8 cellular contexts compared by ENCODE assay signal in genomic region chr10:6401562-6402348, GRCh38.
DNase-seq lines count a peak whose midpoint lies in the region; ATAC-seq and TF ChIP-seq lines count a peak whose summit lies in the region.

No MANE protein-coding gene starts in this region.

- H3K27me3 Mint-ChIP-seq in nephron progenitor cell (ENCODE audit: low read depth, poor library complexity) = peaks cover 38% of the 10 kb centered on the region

- in situ Hi-C loops in Caki2 (cut with HindIII; ENCODE audit: low pct_unique_long_range_greater_than_20kb, low sequenced_read_pairs) = no loop called here

- no peak for TF ChIP-seq EP300 in Ishikawa (IDR thresholded peaks at IDR 0.05; ENCODE audit: borderline replicate concordance)

- intact Hi-C loops in tibial artery (cut with DNase I; ENCODE audit: low total_unique reads) = loop anchor here (2.0 to 5.0 kb wide), 2 partner anchors 199 to 291 kb away; partner anchors contain the start of gene PFKFB3

- no peaks in the 10 kb centered on the region for H3K9me3 Mint-ChIP-seq in nephron progenitor cell

- no peaks in the 10 kb centered on the region for H3K36me3 Mint-ChIP-seq in nephron progenitor cell (ENCODE audit: low read depth)

- peak overlapping the region; percentile 35 to 42 for H3K4me3 ChIP-seq in foreskin fibroblast (ENCODE audit: low read depth in 1 of 2, low read length in 2 of 2)
- H3K4me3 ChIP-seq in tibial artery = peak overlapping the region; percentile 40 to 45

- H3K9me3 ChIP-seq in tibial artery = no peaks in the 10 kb centered on the region

- no peaks in the 10 kb centered on the region for H3K36me3 ChIP-seq in tibial artery

- peaks cover 28% of the 10 kb centered on the region for H3K4me1 Mint-ChIP-seq in nephron progenitor cell

- peaks cover 0 to 27% (median 15%) of the 10 kb centered on the region in 4 donors for H3K4me1 ChIP-seq in tibial artery

- no peak overlapping the region for H3K27ac Mint-ChIP-seq in nephron progenitor cell

- H3K27ac ChIP-seq in tibial artery = peak overlapping the region; percentile 53 to 63

- TF ChIP-seq CTCF in foreskin fibroblast (IDR thresholded peaks at IDR 0.05; ENCODE audit: low read depth, low read length) (peak; percentile 71), nephron progenitor cell (IDR thresholded peaks at IDR 0.05) (peak; percentile 65), tibial artery (IDR thresholded peaks at IDR 0.05) (peak; percentile 71 to 87)

- peak; percentile 81 for ATAC-seq in GM21423 (IDR thresholded peaks at IDR 0.05; ENCODE audit: unreplicated experiment)

- TF ChIP-seq RAD21 in Ishikawa (IDR thresholded peaks at IDR 0.05; ENCODE audit: low read depth) = peak; percentile 96

- H3K27me3 ChIP-seq in tibial artery = no peaks in the 10 kb centered on the region

- DNase-seq in Caki2 (ENCODE audit: low read depth) (peak; percentile 93), OCI-M2 (lab: John Stamatoyannopoulos, UW; ENCODE audit: unreplicated experiment) (peak; percentile 10), foreskin fibroblast (peak; percentile 85 to 95), nephron progenitor cell (peak; percentile 63), tibial artery (peak; percentile 75 to 86)
- peak; percentile 40 for DNase-seq in activated gamma-delta T cell treated with anti-CD3 and anti-CD28 coated beads, Interleukin-2, amount 50 U/mL, for 16 hours (ENCODE audit: low read depth)

- H3K4me3 Mint-ChIP-seq in nephron progenitor cell = peak overlapping the region; percentile 76

TF ChIP-seq in Ishikawa, 13 proteins besides CTCF, POLR2A, EP300 and RAD21:
- TF ChIP-seq REST (IDR thresholded peaks at IDR 0.05; ENCODE audit: low read depth) (no peak), FOXM1 (IDR thresholded peaks at IDR 0.05; ENCODE audit: borderline replicate concordance, low read depth) (no peak)

Comparison
In these comparisons a context has a peak if more than half of its experiments do, and no peak if none do; other contexts are left out.
1. Peak in every context shown above with its lines: DNase-seq, ATAC-seq, H3K4me3 ChIP-seq and H3K27ac ChIP-seq.
2. DNase-seq: peak in every context shown above with its lines; median percentile 93 in Caki2; 90 in foreskin fibroblast; 80 in tibial artery; 63 in nephron progenitor cell; 40 in activated gamma-delta T cell treated with anti-CD3 and anti-CD28 coated beads, Interleukin-2, amount 50 U/mL, for 16 hours; 10 in OCI-M2.